In genomic region chr20:49398401-49399144, GRCh38 we compare ENCODE assay signal across 22 cellular contexts.
DNase-seq lines count a peak whose midpoint lies in the region; ATAC-seq, FAIRE-seq and TF ChIP-seq lines count a peak whose summit lies in the region.
"Had no signal": no experiment of that assay in that cellular context is flagged by ENCODE, and none has a peak within 500 bp of the region (broad histone marks: within the 10 kb centered on the region; RNA-seq: fewer than 3 reads in every experiment).

No MANE protein-coding gene starts in this region.

- BruUV-seq in K562 (replicated peaks; lab: Mats Ljungman, UMichigan): no TSS peak

- H3K4me2 ChIP-seq in GM23338 (no peak overlapping the region), Karpas-422 (ENCODE audit: low read depth, low read length, poor library complexity, severe bottlenecking) (no peak overlapping the region), K562 (ENCODE audit: insufficient read depth, low read length) (no peak overlapping the region; the same call in 1 of the 2 replicates)

- no peaks in the 10 kb centered on the region for H3F3A ChIP-seq in GM23338 (replicated peaks; ENCODE audit: low read depth)

- H3K4me3 Mint-ChIP-seq in GM23338: no peak overlapping the region
- H3K4me3 Mint-ChIP-seq: activated naive CD4-positive, alpha-beta T cell treated with anti-CD3 and anti-CD28 coated beads, Interleukin-2, amount 10 ng/mL, durations not matched to agents 7 days and 5 days; activated T-cell treated with anti-CD3 and anti-CD28 coated beads, Interleukin-2, amount 50 U/mL, for 24 hours; CD4-positive, alpha-beta memory T cell; mesothelial cell of epicardium; natural killer cell had no signal

- H3K36me3 Mint-ChIP-seq in GM23338 (ENCODE audit: low read depth): peaks cover 10% of the 10 kb centered on the region; the same call in 2 of the 3 replicates
- H3K36me3 Mint-ChIP-seq: activated naive CD4-positive, alpha-beta T cell treated with anti-CD3 and anti-CD28 coated beads, Interleukin-2, amount 10 ng/mL, durations not matched to agents 7 days and 5 days; CD4-positive, alpha-beta memory T cell; mesothelial cell of epicardium; natural killer cell had no signal

- H2AFZ ChIP-seq in GM23338 (peak overlapping the region; percentile 16; the same call in 1 of the 2 replicates), Karpas-422 (ENCODE audit: low read length) (no peak overlapping the region), K562 (ENCODE audit: low read depth, low read length) (no peak overlapping the region)

- H3K4me1 Mint-ChIP-seq in GM23338: no peaks in the 10 kb centered on the region; the same call in 2 of the 3 replicates
- H3K4me1 Mint-ChIP-seq: activated naive CD4-positive, alpha-beta T cell treated with anti-CD3 and anti-CD28 coated beads, Interleukin-2, amount 10 ng/mL, durations not matched to agents 7 days and 5 days; CD4-positive, alpha-beta memory T cell; mesothelial cell of epicardium; natural killer cell had no signal

- H3K36me3 ChIP-seq in GM23338 (ENCODE audit: insufficient read depth) (no peaks in the 10 kb centered on the region), Karpas-422 (ENCODE audit: insufficient read depth, low read length) (no peaks in the 10 kb centered on the region), K562 (ENCODE audit: control insufficient read depth, insufficient read depth, low read length) (no peaks in the 10 kb centered on the region), sigmoid colon (no peaks in the 10 kb centered on the region)
- H3K36me3 ChIP-seq: pancreas had no signal

- WGBS in K562 (ENCODE audit: insufficient coverage, low coverage, missing lambda C conversion rate): 11% methylated on average over 4 of the region's 4 CpGs
- 79 to 90% methylated on average over 4 of the region's 4 CpGs for WGBS in sigmoid colon, 2 donors

- DNase-seq in GM23338 (ENCODE audit: low spot score) (no peak), Karpas-422 (peak; percentile 53), K562 (ENCODE audit: extremely low read depth in 1 of 4, low spot score in 3 of 4) (peak; percentile 13 to 47 (median 38)), sigmoid colon (no peak), NCI-H2029 (lab: John Stamatoyannopoulos, UW) (no peak), substantia nigra (lab: John Stamatoyannopoulos, UW) (no peak)
- DNase-seq in effector CD8-positive, alpha-beta T cell (lab: John Stamatoyannopoulos, UW): no peak
- DNase-seq: activated CD8-positive, alpha-beta memory T cell treated with anti-CD3 and anti-CD28 coated beads for 24 hours; activated naive CD4-positive, alpha-beta T cell treated with anti-CD3 and anti-CD28 coated beads, Interleukin-2, amount 10 ng/mL, durations not matched to agents 7 days and 5 days; activated T-cell treated with anti-CD3 and anti-CD28 coated beads, Interleukin-2, amount 50 U/mL, for 24 hours; CD4-positive, alpha-beta memory T cell; cortex of kidney; head of caudate nucleus; left colon; natural killer cell; NCI-H146; NCI-H526 treated with DMSO at 0.1 percent for 48 hours; pancreas; RPMI8226; stimulated activated CD4-positive, alpha-beta T cell treated with anti-CD3 and anti-CD28 coated beads, Interleukin-15, amount 100 ng/mL, for 24 hours had no signal

- H3K9me2 ChIP-seq in GM23338 (ENCODE audit: insufficient read depth): peaks cover 7% of the 10 kb centered on the region; the same call in 1 of the 2 replicates
- H3K9me2 ChIP-seq in Karpas-422 (replicated peaks; ENCODE audit: insufficient read depth, low read length): no peaks in the 10 kb centered on the region

- H3K27ac ChIP-seq in GM23338 (ENCODE audit: low read depth) (no peak overlapping the region), Karpas-422 (ENCODE audit: low read length) (no peak overlapping the region), K562 (ENCODE audit: extremely low read depth, low read depth, low read length) (no peak overlapping the region), sigmoid colon (peak overlapping the region; percentile 89 to 97 (median 92)), substantia nigra (ENCODE audit: low read depth, low read length, poor library complexity, severe bottlenecking) (no peak overlapping the region)
- H3K27ac ChIP-seq: pancreas had no signal

- H3K4me3 ChIP-seq in GM23338 (no peak overlapping the region), Karpas-422 (ENCODE audit: low read length) (no peak overlapping the region), K562 (no peak overlapping the region), sigmoid colon (no peak overlapping the region)
- H3K4me3 ChIP-seq: pancreas had no signal

- H3K27me3 Mint-ChIP-seq in GM23338 (ENCODE audit: insufficient read depth, low read depth, poor library complexity): peaks cover 5% of the 10 kb centered on the region

- TF ChIP-seq EP300 in K562 (IDR thresholded peaks at IDR 0.05; ENCODE audit: low read length) (no peak), sigmoid colon (IDR thresholded peaks at IDR 0.05) (no peak)

- TF ChIP-seq CTCF in GM23338 (conservative IDR thresholded peaks at IDR 0.05; ENCODE audit: low read depth in 2 of 2) (no peak), K562 (IDR thresholded peaks at IDR 0.05 in 2 of 3, conservative IDR thresholded peaks at IDR 0.05 in 1 of 3; ENCODE audit: insufficient read depth in 2 of 3, low read depth in 1 of 3, low read length in 3 of 3) (no peak), sigmoid colon (IDR thresholded peaks at IDR 0.05) (no peak)

- no peak overlapping the region for H3K27ac Mint-ChIP-seq in GM23338
- H3K27ac Mint-ChIP-seq: activated naive CD4-positive, alpha-beta T cell treated with anti-CD3 and anti-CD28 coated beads, Interleukin-2, amount 10 ng/mL, durations not matched to agents 7 days and 5 days; activated T-cell treated with anti-CD3 and anti-CD28 coated beads, Interleukin-2, amount 50 U/mL, for 24 hours; CD4-positive, alpha-beta memory T cell; mesothelial cell of epicardium; natural killer cell had no signal

- intact Hi-C loops in K562 (cut with micrococcal nuclease) (no loop called here), sigmoid colon (cut with DNase I) (no loop called here)

- TF ChIP-seq RAD21 in K562 (CRISPR knock-in tag; conservative IDR thresholded peaks at IDR 0.05 in 1 of 2, IDR thresholded peaks at IDR 0.05 in 1 of 2): no peak

- FAIRE-seq in K562 (lab: Jason Lieb, UNC): no peak
- FAIRE-seq: pancreas, urothelium cell line had no signal

- H3K9ac ChIP-seq in Karpas-422 (ENCODE audit: low read length) (no peak overlapping the region), K562 (ENCODE audit: insufficient read depth in 1 of 2, low read depth in 2 of 2, low read length in 2 of 2) (no peak overlapping the region)

- TF ChIP-seq POLR2A in K562 (conservative IDR thresholded peaks at IDR 0.05) (no peak), sigmoid colon (IDR thresholded peaks at IDR 0.05) (no peak)

- POLR2A ChIA-PET in K562 (lab: Yijun Ruan, JAX): interaction anchor here (0.6 kb wide), 1 partner anchor 31 kb away, joined by 3 read pairs; no protein-coding TSS in a partner anchor

- H3K9me3 ChIP-seq in Karpas-422 (ENCODE audit: low read length) (no peaks in the 10 kb centered on the region), K562 (replicated peaks; ENCODE audit: control insufficient read depth, insufficient read depth, low read depth, low read length) (no peaks in the 10 kb centered on the region), sigmoid colon (no peaks in the 10 kb centered on the region)
- H3K9me3 ChIP-seq: pancreas had no signal

- H3K79me2 ChIP-seq in GM23338 (replicated peaks; ENCODE audit: insufficient read depth) (no peaks in the 10 kb centered on the region), Karpas-422 (ENCODE audit: low read length) (no peaks in the 10 kb centered on the region), K562 (ENCODE audit: control insufficient read depth, insufficient read depth, low read length) (no peaks in the 10 kb centered on the region)

- H3K9me1 ChIP-seq in K562 (ENCODE audit: control insufficient read depth, insufficient read depth, low read length): no peaks in the 10 kb centered on the region

- H4K20me1 ChIP-seq in GM23338 (replicated peaks; ENCODE audit: insufficient read depth) (no peaks in the 10 kb centered on the region), Karpas-422 (ENCODE audit: insufficient read depth, low read depth, low read length) (no peaks in the 10 kb centered on the region), K562 (replicated peaks; ENCODE audit: control insufficient read depth, insufficient read depth, low read length) (no peaks in the 10 kb centered on the region)

- ATAC-seq in GM23338 (no peak), K562 (peak; percentile 92)
- ATAC-seq: left colon, pancreas had no signal

- no peaks in the 10 kb centered on the region for H3K27me3 ChIP-seq in GM23338 (ENCODE audit: insufficient read depth)
- H3K27me3 ChIP-seq in Karpas-422 (ENCODE audit: low read length): no peaks in the 10 kb centered on the region
- peaks cover 11 to 42% of the 10 kb centered on the region in 2 experiments for H3K27me3 ChIP-seq in K562 (ENCODE audit: control insufficient read depth in 2 of 2, insufficient read depth in 2 of 2, low read length in 2 of 2)
- H3K27me3 ChIP-seq in sigmoid colon: no peaks in the 10 kb centered on the region
- H3K27me3 ChIP-seq: pancreas had no signal

- CTCF ChIA-PET in K562 (lab: Yijun Ruan, JAX; ENCODE audit: low intra/inter-chr PET ratio): no interaction called here

- H3K9me3 Mint-ChIP-seq in GM23338: peaks cover 14% of the 10 kb centered on the region
- H3K9me3 Mint-ChIP-seq: activated naive CD4-positive, alpha-beta T cell treated with anti-CD3 and anti-CD28 coated beads, Interleukin-2, amount 10 ng/mL, durations not matched to agents 7 days and 5 days; activated T-cell treated with anti-CD3 and anti-CD28 coated beads, Interleukin-2, amount 50 U/mL, for 24 hours; CD4-positive, alpha-beta memory T cell; natural killer cell had no signal

- H3K4me1 ChIP-seq in GM23338 (ENCODE audit: insufficient read depth) (no peaks in the 10 kb centered on the region), Karpas-422 (ENCODE audit: low read length) (no peaks in the 10 kb centered on the region), K562 (replicated peaks in 1 of 2; ENCODE audit: control insufficient read depth in 2 of 2, insufficient read depth in 2 of 2, low read length in 2 of 2) (no peaks in the 10 kb centered on the region; a peak in 1 of 5 replicates), sigmoid colon (peaks cover 0 to 92% (median 80%) of the 10 kb centered on the region in 4 donors)
- H3K4me1 ChIP-seq: pancreas had no signal

- in situ Hi-C loops in K562 (cut with MboI): no loop called here

TF ChIP-seq in GM23338, 12 proteins besides CTCF, POLR2A, EP300 and RAD21 (continues in another document):
- TF ChIP-seq EZH2 (IDR thresholded peaks at IDR 0.05; ENCODE audit: low read depth, unreplicated experiment): no peak
- no peak for TF ChIP-seq ZNF114 (CRISPR knock-in tag; IDR thresholded peaks at IDR 0.05)
- no peak for TF ChIP-seq CREB1 (CRISPR knock-in tag; IDR thresholded peaks at IDR 0.05; ENCODE audit: low read depth)
- TF ChIP-seq JUNB (IDR thresholded peaks at IDR 0.05; ENCODE audit: unreplicated experiment): no peak
- TF ChIP-seq ZNF331 (CRISPR knock-in tag; IDR thresholded peaks at IDR 0.05; ENCODE audit: low read depth): no peak

TF ChIP-seq in K562, 482 proteins besides CTCF, POLR2A, EP300 and RAD21 (continues in another document):
- TF ChIP-seq KDM1A (IDR thresholded peaks at IDR 0.05) (no peak), FOS (IDR thresholded peaks at IDR 0.05; ENCODE audit: extremely low read depth, insufficient read length) (no peak), OTX1 (CRISPR knock-in tag; IDR thresholded peaks at IDR 0.05) (no peak), NFYB (IDR thresholded peaks at IDR 0.05; ENCODE audit: extremely low read depth, insufficient read length) (peak; percentile 18)

Comparison
In these comparisons a context has a peak if more than half of its experiments do, and no peak if none do; other contexts are left out.
1. DNase-seq: peak in Karpas-422 (single experiment) and K562 (4 of 4); none in GM23338 (single experiment), sigmoid colon (single experiment), effector CD8-positive, alpha-beta T cell (single experiment), NCI-H2029 (single experiment) and substantia nigra (0 of 49).
2. H3K27ac ChIP-seq: peak in sigmoid colon (4 of 4); none in GM23338 (single experiment), Karpas-422 (single experiment), K562 (single experiment) and substantia nigra (single experiment).